Comparison of ENCODE assay signal across 17 cellular contexts in genomic region chr2:85164145-85164559, GRCh38. TPM values are rescaled to one million over a fixed set of nuclear protein-coding genes. Genes with fewer than 3 reads are reported as not detected.
DNase-seq lines count a peak whose midpoint lies in the region; ATAC-seq, FAIRE-seq and TF ChIP-seq lines count a peak whose summit lies in the region.
"Had no signal": no experiment of that assay in that cellular context is flagged by ENCODE, and none has a peak within 500 bp of the region (broad histone marks: within the 10 kb centered on the region; RNA-seq: fewer than 3 reads in every experiment).

No MANE protein-coding gene starts in this region.

- peaks cover 31% of the 10 kb centered on the region for H3K79me1 ChIP-seq in H1 (ENCODE audit: low read depth, low read length)

- peaks cover 68% of the 10 kb centered on the region for H3K4me1 Mint-ChIP-seq in osteocyte (ENCODE audit: unreplicated experiment)
- peaks cover 3 to 4% of the 10 kb centered on the region in 2 donors for H3K4me1 Mint-ChIP-seq in natural killer cell treated with Interleukin-12 subunit alpha and Interleukin-12 subunit beta and Interleukin-15 and Interleukin-18, amount 100 ng/mL, for 72 hours (ENCODE audit: low read depth in 2 of 2)
- H3K4me1 Mint-ChIP-seq: activated CD4-positive, alpha-beta T cell treated with anti-CD3 and anti-CD28 coated beads for 36 hours; activated naive CD8-positive, alpha-beta T cell treated with anti-CD3 and anti-CD28 coated beads for 36 hours had no signal

- H3K14ac ChIP-seq in H1 (ENCODE audit: insufficient read length): no peak overlapping the region

- peaks cover 14 to 37% (median 27%) of the 10 kb centered on the region in 4 experiments for H3K4me1 ChIP-seq in H1 (replicated peaks in 1 of 4; ENCODE audit: control insufficient read depth in 3 of 4, insufficient read depth in 4 of 4, low read length in 3 of 4)

- no peak overlapping the region for H3K18ac ChIP-seq in H1 (ENCODE audit: extremely low read depth, low read length)

- H4K91ac ChIP-seq in H1 (replicated peaks; ENCODE audit: insufficient read length, low read length): no peak overlapping the region

- H3K27me3 ChIP-seq in H1 (replicated peaks in 1 of 4; ENCODE audit: control insufficient read depth in 3 of 4, extremely low read depth in 1 of 4, insufficient read depth in 3 of 4, low read length in 3 of 4): no peaks in the 10 kb centered on the region; a peak in 1 of 7 replicates
- H3K27me3 ChIP-seq: heart right ventricle had no signal

- 83% methylated on average over 7 of the region's 7 CpGs; no CpG with 5 or more reads in 1 of the 2 experiments for WGBS in H1 (ENCODE audit: extremely low coverage in 1 of 2, insufficient coverage in 1 of 2, insufficient read length in 1 of 2, insufficient replicate concordance in 2 of 2, low coverage in 1 of 2, low lambda C conversion rate in 2 of 2, missing lambda C conversion rate in 1 of 2), 2 experiments

- peaks cover 0 to 8% (median 0%) of the 10 kb centered on the region in 4 experiments; a peak in 2 of 8 replicates for H3K36me3 ChIP-seq in H1 (ENCODE audit: control insufficient read depth in 2 of 4, insufficient read depth in 4 of 4, low read length in 3 of 4)

- no peak overlapping the region for H2AK5ac ChIP-seq in H1 (ENCODE audit: low read depth, low read length)

- POLR2A ChIA-PET in H1 (lab: Charles Lee; ENCODE audit: partially characterized antibody): interaction anchor here (1.2 to 4.6 kb wide), 5 partner anchors 11 to 29 kb away, joined by 6 to 23 read pairs (median 9); no protein-coding TSS in a partner anchor

- H3K27me3 Mint-ChIP-seq in osteocyte (ENCODE audit: unreplicated experiment): no peaks in the 10 kb centered on the region
- peaks cover 5 to 8% of the 10 kb centered on the region in 2 donors for H3K27me3 Mint-ChIP-seq in natural killer cell treated with Interleukin-12 subunit alpha and Interleukin-12 subunit beta and Interleukin-15 and Interleukin-18, amount 100 ng/mL, for 72 hours
- H3K27me3 Mint-ChIP-seq: activated naive CD8-positive, alpha-beta T cell treated with anti-CD3 and anti-CD28 coated beads for 36 hours had no signal

- no peak overlapping the region for H2BK12ac ChIP-seq in H1 (ENCODE audit: low read depth, low read length)

- peaks cover 51 to 54% of the 10 kb centered on the region in 2 experiments for H4K20me1 ChIP-seq in H1 (replicated peaks in 1 of 2; ENCODE audit: control insufficient read depth in 1 of 2, insufficient read depth in 2 of 2, low read length in 2 of 2)

- no peak overlapping the region for H4K5ac ChIP-seq in H1 (ENCODE audit: insufficient read length, low read depth, low read length)

- no peak overlapping the region for H3K4me3 ChIP-seq in H1 (ENCODE audit: extremely low read depth in 1 of 4, insufficient read depth in 2 of 4, low read depth in 3 of 4, low read length in 4 of 4)
- H3K4me3 ChIP-seq: heart right ventricle, PC-9 had no signal

- no peak overlapping the region for H2BK20ac ChIP-seq in H1 (ENCODE audit: low read length)

- TF ChIP-seq EP300 in H1 (IDR thresholded peaks at IDR 0.05; ENCODE audit: borderline replicate concordance in 1 of 2, low read depth in 2 of 2, low read length in 2 of 2): no peak

- no peak for FAIRE-seq in H1 (lab: Jason Lieb, UNC)
- FAIRE-seq: bronchial epithelial cell had no signal

- DNase-seq in Daoy (ENCODE audit: low read depth): peak; percentile 22
- DNase-seq in NCI-H1092 treated with DMSO at 0.1 percent for 48 hours (lab: John Stamatoyannopoulos, UW): peak; percentile 33
- no peak for DNase-seq in H1 (ENCODE audit: low read depth in 1 of 2, low spot score in 2 of 2)
- DNase-seq in osteocyte (ENCODE audit: extremely low spot score, unreplicated experiment): no peak
- DNase-seq in natural killer cell treated with Interleukin-12 subunit alpha and Interleukin-12 subunit beta and Interleukin-15 and Interleukin-18, amount 100 ng/mL, for 72 hours (ENCODE audit: low spot score): no peak
- no peak for DNase-seq in activated CD4-positive, alpha-beta T cell treated with anti-CD3 and anti-CD28 coated beads for 4 hours
- DNase-seq: activated CD4-positive, alpha-beta T cell treated with anti-CD3 and anti-CD28 coated beads for 36 hours; activated naive CD8-positive, alpha-beta T cell treated with anti-CD3 and anti-CD28 coated beads for 36 hours; activated T-cell treated with anti-CD3 and anti-CD28 coated beads for 4 hours; effector CD4-positive, alpha-beta T cell; heart right ventricle; KBM-7; NCI-H1105 treated with DMSO at 0.1 percent for 48 hours; NCI-H524 treated with DMSO at 0.1 percent for 48 hours; PC-9 had no signal

- H3K23me2 ChIP-seq in H1 (ENCODE audit: low read depth, low read length): no peaks in the 10 kb centered on the region

- H3K56ac ChIP-seq in H1 (replicated peaks; ENCODE audit: insufficient read length, low read depth, low read length): no peak overlapping the region

- H3K27ac ChIP-seq in H1 (ENCODE audit: low read depth, low read length): no peak overlapping the region
- H3K27ac ChIP-seq: PC-9 had no signal

- H2BK5ac ChIP-seq in H1 (ENCODE audit: low read depth, low read length): no peak overlapping the region

- no peaks in the 10 kb centered on the region for H3K9me3 ChIP-seq in H1 (ENCODE audit: insufficient read depth in 2 of 2, low read depth in 1 of 2, low read length in 1 of 2)
- H3K9me3 ChIP-seq: heart right ventricle had no signal

- no peak overlapping the region for H3K4ac ChIP-seq in H1 (replicated peaks; ENCODE audit: insufficient read length, low read depth, low read length)

- peak; percentile 19 to 29; a peak in 3 of 4 replicates for TF ChIP-seq RAD21 in H1 (IDR thresholded peaks at IDR 0.05 in 1 of 2, conservative IDR thresholded peaks at IDR 0.05 in 1 of 2; ENCODE audit: low read depth in 2 of 2, low read length in 2 of 2)

- no peak overlapping the region for H3K23ac ChIP-seq in H1 (ENCODE audit: insufficient read length)

- H3K4me3 Mint-ChIP-seq in osteocyte (ENCODE audit: unreplicated experiment): peak overlapping the region; percentile 28
- H3K4me3 Mint-ChIP-seq in natural killer cell treated with Interleukin-12 subunit alpha and Interleukin-12 subunit beta and Interleukin-15 and Interleukin-18, amount 100 ng/mL, for 72 hours: no peak overlapping the region
- H3K4me3 Mint-ChIP-seq: activated CD4-positive, alpha-beta T cell treated with anti-CD3 and anti-CD28 coated beads for 36 hours; activated naive CD8-positive, alpha-beta T cell treated with anti-CD3 and anti-CD28 coated beads for 36 hours had no signal

- no peak for TF ChIP-seq POLR2A in H1 (IDR thresholded peaks at IDR 0.05; ENCODE audit: control extremely low read depth in 1 of 2, low read depth in 2 of 2, low read length in 2 of 2)

- peaks cover 16 to 99% of the 10 kb centered on the region in 2 experiments for H3K79me2 ChIP-seq in H1 (ENCODE audit: control insufficient read depth in 1 of 2, insufficient read depth in 2 of 2, low read length in 2 of 2)

- H3K4me2 ChIP-seq in H1 (ENCODE audit: insufficient read depth in 1 of 2, low read depth in 2 of 2, low read length in 2 of 2): peak overlapping the region in 1 of 2 experiments; percentile 1; a peak in 2 of 4 replicates
- H3K4me2 ChIP-seq: PC-9 had no signal

- TF ChIP-seq CTCF in H1 (IDR thresholded peaks at IDR 0.05; ENCODE audit: control extremely low read depth in 1 of 3, insufficient read depth in 1 of 3, low read depth in 1 of 3, low read length in 3 of 3) (0 out of 4 replicates have a peak, but pooled peaks of 1 of the 3 experiments have one; percentile 0), osteocyte (IDR thresholded peaks at IDR 0.05) (peak; percentile 45)

- no peak overlapping the region for H3K9ac ChIP-seq in H1 (replicated peaks in 1 of 4; ENCODE audit: extremely low read depth in 1 of 4, low read depth in 3 of 4, low read length in 3 of 4)

- peak overlapping the region; percentile 96 for H3K27ac Mint-ChIP-seq in osteocyte (ENCODE audit: unreplicated experiment)
- no peak overlapping the region for H3K27ac Mint-ChIP-seq in natural killer cell treated with Interleukin-12 subunit alpha and Interleukin-12 subunit beta and Interleukin-15 and Interleukin-18, amount 100 ng/mL, for 72 hours
- H3K27ac Mint-ChIP-seq: activated CD4-positive, alpha-beta T cell treated with anti-CD3 and anti-CD28 coated beads for 36 hours; activated naive CD8-positive, alpha-beta T cell treated with anti-CD3 and anti-CD28 coated beads for 36 hours had no signal

- H2BK15ac ChIP-seq in H1 (ENCODE audit: low read length): no peak overlapping the region

- H3K9me3 Mint-ChIP-seq in osteocyte (ENCODE audit: unreplicated experiment): no peaks in the 10 kb centered on the region
- H3K9me3 Mint-ChIP-seq in natural killer cell treated with Interleukin-12 subunit alpha and Interleukin-12 subunit beta and Interleukin-15 and Interleukin-18, amount 100 ng/mL, for 72 hours: no peaks in the 10 kb centered on the region
- H3K9me3 Mint-ChIP-seq: activated naive CD8-positive, alpha-beta T cell treated with anti-CD3 and anti-CD28 coated beads for 36 hours had no signal

- CTCF ChIA-PET in H1 (lab: Charles Lee; ENCODE audit: partially characterized antibody): interaction anchor here (1.1 to 6.8 kb wide), 9 partner anchors 12 to 136 kb away, joined by 3 to 57 read pairs (median 6); no protein-coding TSS in a partner anchor

- ATAC-seq in natural killer cell treated with Interleukin-12 subunit alpha and Interleukin-12 subunit beta and Interleukin-15 and Interleukin-18, amount 100 ng/mL, for 72 hours: no peak
- ATAC-seq in GM21619 (IDR thresholded peaks at IDR 0.05; ENCODE audit: unreplicated experiment): no peak
- ATAC-seq: activated CD4-positive, alpha-beta T cell treated with anti-CD3 and anti-CD28 coated beads for 36 hours; heart right ventricle had no signal

- H3K36me3 Mint-ChIP-seq in osteocyte (ENCODE audit: unreplicated experiment): peaks cover 1% of the 10 kb centered on the region
- H3K36me3 Mint-ChIP-seq in natural killer cell treated with Interleukin-12 subunit alpha and Interleukin-12 subunit beta and Interleukin-15 and Interleukin-18, amount 100 ng/mL, for 72 hours: no peaks in the 10 kb centered on the region
- H3K36me3 Mint-ChIP-seq: activated naive CD8-positive, alpha-beta T cell treated with anti-CD3 and anti-CD28 coated beads for 36 hours had no signal

- H4K8ac ChIP-seq in H1 (ENCODE audit: extremely low read depth, insufficient read depth, low read length): no peak overlapping the region

- no peak overlapping the region for H2BK120ac ChIP-seq in H1 (replicated peaks; ENCODE audit: low read depth, low read length)

- no peak overlapping the region for H2AFZ ChIP-seq in H1 (ENCODE audit: low read length)
- H2AFZ ChIP-seq: PC-9 had no signal

RNA-seq across cellular contexts. Expression of gene TCF7L1, which starts 31.0 kb away (rescaled TPM):
- 0.11 and 0.27 TPM in 2 replicates for total RNA-seq in Daoy (2014; rRNA removed; shearing (Covaris generic))
- total RNA-seq in H1 (2021; fragmentation: NEBNext Ultra II Directional; extraction: Animal tissue kit (Norgen Biotek cat#: 25700)): 108 and 110 TPM in 2 replicates
- 27.5 and 49.5 TPM in 2 replicates for polyA plus RNA-seq in H1 (2011; rRNA removed)
- 11.0 TPM for polyA plus RNA-seq in H1 (2011; cell fraction: cytosol; rRNA removed)
- 53.7 TPM for polyA plus RNA-seq in H1 (2011; cell fraction: nucleus; rRNA removed)
- polyA plus RNA-seq in H1 (2012, experiment 1 of 2): 117 to 131 TPM (median 126 TPM) in 4 replicates
- 142 TPM for polyA plus RNA-seq in H1 (2012, experiment 2 of 2)
- 141 TPM for polyA plus RNA-seq in H1 (2013, experiment 1 of 2)
- polyA plus RNA-seq in H1 (2013, experiment 2 of 2): 141 TPM
- polyA minus RNA-seq in H1 (2011; rRNA and poly(A)+ RNA removed): 15.5 and 22.8 TPM in 2 replicates
- 31.3 TPM for polyA minus RNA-seq in H1 (2011; cell fraction: cytosol; rRNA and poly(A)+ RNA removed)
- polyA minus RNA-seq in H1 (2011; cell fraction: nucleus; rRNA and poly(A)+ RNA removed): 52.8 TPM
- 31.8 and 32.4 TPM in 2 replicates for total RNA-seq in osteocyte
- under 1 TPM in 1 of 2 donors, not detected in 1; 0.14 TPM for total RNA-seq in natural killer cell treated with Interleukin-12 subunit alpha and Interleukin-12 subunit beta and Interleukin-15 and Interleukin-18, amount 100 ng/mL, for 72 hours

Comparison
In these comparisons a context has a peak if more than half of its experiments do, and no peak if none do; other contexts are left out.
1. DNase-seq: peak in Daoy (single experiment) and NCI-H1092 treated with DMSO at 0.1 percent for 48 hours (single experiment); none in H1 (0 of 2), osteocyte (single experiment), natural killer cell treated with Interleukin-12 subunit alpha and Interleukin-12 subunit beta and Interleukin-15 and Interleukin-18, amount 100 ng/mL, for 72 hours (single experiment) and activated CD4-positive, alpha-beta T cell treated with anti-CD3 and anti-CD28 coated beads for 4 hours (0 of 2).
2. RNA of gene TCF7L1, which starts 31.0 kb away (total RNA-seq): 108 to 110 TPM in H1 and 31.8 to 32.4 TPM in osteocyte; 0.14 TPM in natural killer cell treated with Interleukin-12 subunit alpha and Interleukin-12 subunit beta and Interleukin-15 and Interleukin-18, amount 100 ng/mL, for 72 hours and 0.11 to 0.27 TPM in Daoy; every median in the first group is over 10 times any median in the second.